14 cellular contexts compared by ENCODE assay signal in genomic region chr20:14948416-14948815, GRCh38.
DNase-seq lines count a peak whose midpoint lies in the region; ATAC-seq and TF ChIP-seq lines count a peak whose summit lies in the region.
"Had no signal": no experiment of that assay in that cellular context is flagged by ENCODE, and none has a peak within 500 bp of the region (broad histone marks: within the 10 kb centered on the region; RNA-seq: fewer than 3 reads in every experiment).

No MANE protein-coding gene starts in this region.

- no peaks in the 10 kb centered on the region for H3K79me2 ChIP-seq in trophoblast cell (ENCODE audit: control insufficient read depth, insufficient read depth, low read length, poor library complexity)
- H3K79me2 ChIP-seq in OCI-LY7 (ENCODE audit: insufficient read depth, low read depth, low read length), result no peaks in the 10 kb centered on the region

- ATAC-seq in GM18867 (IDR thresholded peaks at IDR 0.05; ENCODE audit: unreplicated experiment), result peak; percentile 34
- no peak for ATAC-seq in HG02588 (IDR thresholded peaks at IDR 0.05; ENCODE audit: unreplicated experiment)
- ATAC-seq: heart right ventricle had no signal

- CTCF ChIA-PET in OCI-LY7 (lab: Charles Lee; ENCODE audit: unreplicated experiment), result no interaction called here

- TF ChIP-seq CTCF in OCI-LY7 (conservative IDR thresholded peaks at IDR 0.05; ENCODE audit: low read length), result no peak

- H2BK12ac ChIP-seq in trophoblast cell (ENCODE audit: low read length), result peak overlapping the region; percentile 54

- POLR2A ChIA-PET in OCI-LY7 (lab: Charles Lee), result no interaction called here

- no peak overlapping the region for H3K4me3 ChIP-seq in trophoblast cell (ENCODE audit: low read depth, low read length)
- H3K4me3 ChIP-seq in OCI-LY7 (ENCODE audit: low read depth, low read length, poor library complexity, severe bottlenecking), result no peak overlapping the region
- H3K4me3 ChIP-seq: heart right ventricle had no signal

- no peak overlapping the region for H3K4ac ChIP-seq in trophoblast cell (ENCODE audit: low read depth, low read length)

- peaks cover 6 to 8% of the 10 kb centered on the region in 2 experiments for H3K4me1 ChIP-seq in trophoblast cell (ENCODE audit: control insufficient read depth in 1 of 2, insufficient read depth in 2 of 2, low read length in 2 of 2)
- no peaks in the 10 kb centered on the region for H3K4me1 ChIP-seq in OCI-LY7 (ENCODE audit: insufficient read depth, low read length, poor library complexity, severe bottlenecking)

- H3K18ac ChIP-seq in trophoblast cell (ENCODE audit: low read length), result no peak overlapping the region

- DNase-seq in NCI-H748 treated with DMSO at 0.1 percent for 48 hours (lab: John Stamatoyannopoulos, UW), result peak; percentile 23
- peak; percentile 14 to 15 for DNase-seq in dermis microvascular lymphatic vessel endothelial cell (ENCODE audit: low read depth in 2 of 2)
- DNase-seq in trophoblast cell, result no peak
- DNase-seq in T-helper 1 cell, result no peak
- no peak for DNase-seq in OCI-LY7 (ENCODE audit: low spot score)
- DNase-seq in NCI-H1105 treated with DMSO at 0.1 percent for 48 hours (lab: John Stamatoyannopoulos, UW), result no peak
- DNase-seq: activated B cell treated with CpG ODN at 0.5 μM for 24 hours, activated gamma-delta T cell treated with Interleukin-2 at 50 U/mL for 16 hours, cortex of kidney, heart right ventricle, midbrain, NCI-H1436 treated with DMSO at 0.1 percent for 48 hours had no signal

- H3K27ac ChIP-seq in trophoblast cell (ENCODE audit: low read depth, low read length) (no peak overlapping the region), OCI-LY7 (ENCODE audit: low read depth, low read length, poor library complexity, severe bottlenecking) (no peak overlapping the region)
- H3K27ac ChIP-seq: heart right ventricle had no signal

- no peak overlapping the region for H4K12ac ChIP-seq in trophoblast cell (ENCODE audit: low read depth, low read length)

- H3K9me3 ChIP-seq in trophoblast cell (ENCODE audit: insufficient read depth, low read depth, low read length) (no peaks in the 10 kb centered on the region), OCI-LY7 (ENCODE audit: low read length) (no peaks in the 10 kb centered on the region)
- H3K9me3 ChIP-seq: heart right ventricle had no signal

- H3K14ac ChIP-seq in trophoblast cell (ENCODE audit: low read length), result peak overlapping the region; percentile 25

- H4K20me1 ChIP-seq in OCI-LY7 (ENCODE audit: insufficient read depth, low read length), result no peaks in the 10 kb centered on the region

- intact Hi-C loops in OCI-LY7 (cut with micrococcal nuclease; ENCODE audit: unreplicated experiment), result no loop called here

- H4K8ac ChIP-seq in trophoblast cell (ENCODE audit: low read depth, low read length), result no peak overlapping the region

- H2AFZ ChIP-seq in trophoblast cell (ENCODE audit: insufficient read depth, low read length, poor library complexity) (no peak overlapping the region), OCI-LY7 (ENCODE audit: low read length) (no peak overlapping the region)

- no peak overlapping the region for H3K4me2 ChIP-seq in trophoblast cell (ENCODE audit: low read length)
- H3K4me2 ChIP-seq in OCI-LY7 (ENCODE audit: low read length), result no peak overlapping the region

- WGBS in trophoblast cell (ENCODE audit: extremely low coverage, insufficient coverage, insufficient read length), result no CpG with 5 or more reads among the region's 3 CpGs

- no peak overlapping the region for H3K23ac ChIP-seq in trophoblast cell (ENCODE audit: low read length)

- H4K91ac ChIP-seq in trophoblast cell (ENCODE audit: low read depth, low read length), result peak overlapping the region; percentile 43

- H2AK5ac ChIP-seq in trophoblast cell (ENCODE audit: low read length), result peak overlapping the region; percentile 35

- H3K79me1 ChIP-seq in trophoblast cell (ENCODE audit: low read length), result peaks cover 3% of the 10 kb centered on the region

- H3K9ac ChIP-seq in trophoblast cell (ENCODE audit: low read length), result no peak overlapping the region

- no peaks in the 10 kb centered on the region for H3K36me3 ChIP-seq in trophoblast cell (ENCODE audit: control insufficient read depth in 1 of 2, insufficient read depth in 2 of 2, low read length in 2 of 2)
- no peaks in the 10 kb centered on the region for H3K36me3 ChIP-seq in OCI-LY7 (ENCODE audit: insufficient read depth, low read length)
- H3K36me3 ChIP-seq: heart right ventricle had no signal

- no TSS peak for BruUV-seq in OCI-LY7 (replicated peaks; lab: Mats Ljungman, UMichigan)

- H2BK120ac ChIP-seq in trophoblast cell (ENCODE audit: insufficient read depth, low read length, poor library complexity), result no peak overlapping the region

- no peaks in the 10 kb centered on the region for H3K27me3 ChIP-seq in trophoblast cell (ENCODE audit: insufficient read depth, low read length)
- H3K27me3 ChIP-seq: heart right ventricle had no signal

- no peak overlapping the region for H2BK5ac ChIP-seq in trophoblast cell (ENCODE audit: low read depth, low read length, poor library complexity)

- H3K9me2 ChIP-seq in OCI-LY7 (ENCODE audit: insufficient read depth, low read length), result no peaks in the 10 kb centered on the region

Comparison
In these comparisons a context has a peak if more than half of its experiments do, and no peak if none do; other contexts are left out.
1. DNase-seq: peak in NCI-H748 treated with DMSO at 0.1 percent for 48 hours (single experiment) and dermis microvascular lymphatic vessel endothelial cell (2 of 2); none in trophoblast cell (0 of 2), T-helper 1 cell (0 of 5), OCI-LY7 (single experiment) and NCI-H1105 treated with DMSO at 0.1 percent for 48 hours (single experiment).